ENCODE assay signal across 13 cellular contexts in genomic region chr12:116318738-116319050, GRCh38. TPM values are rescaled to one million over a fixed set of nuclear protein-coding genes. Genes with fewer than 3 reads are reported as not detected.
DNase-seq lines count a peak whose midpoint lies in the region; ATAC-seq, FAIRE-seq and TF ChIP-seq lines count a peak whose summit lies in the region.
"Had no signal": no experiment of that assay in that cellular context is flagged by ENCODE, and none has a peak within 500 bp of the region (broad histone marks: within the 10 kb centered on the region; RNA-seq: fewer than 3 reads in every experiment).

No MANE protein-coding gene starts in this region.

- no peak overlapping the region for H3K4me3 ChIP-seq in H1 (ENCODE audit: extremely low read depth in 1 of 4, insufficient read depth in 2 of 4, low read depth in 3 of 4, low read length in 4 of 4)
- H3K4me3 ChIP-seq in neuronal stem cell (ENCODE audit: low read length in 2 of 2) = no peak overlapping the region
- H3K4me3 ChIP-seq in MM.1S (ENCODE audit: low read length) = no peak overlapping the region

- H3K27ac ChIP-seq in H1 (ENCODE audit: low read depth, low read length) (no peak overlapping the region), neuronal stem cell (replicated peaks; ENCODE audit: low read length) (no peak overlapping the region), MM.1S (ENCODE audit: low read length) (no peak overlapping the region)

- H4K20me1 ChIP-seq in H1 (replicated peaks in 1 of 2; ENCODE audit: control insufficient read depth in 1 of 2, insufficient read depth in 2 of 2, low read length in 2 of 2) (no peaks in the 10 kb centered on the region), MM.1S (ENCODE audit: insufficient read depth, low read length) (no peaks in the 10 kb centered on the region)

- no peak for ATAC-seq in stimulated activated naive CD8-positive, alpha-beta T cell treated with anti-CD3 and anti-CD28 coated beads, Interleukin-15, amount 100 ng/mL, for 72 hours
- ATAC-seq in HG03520 (IDR thresholded peaks at IDR 0.05; ENCODE audit: unreplicated experiment) = no peak

- no peak overlapping the region for H4K91ac ChIP-seq in H1 (replicated peaks; ENCODE audit: insufficient read length, low read length)
- H4K91ac ChIP-seq in neuronal stem cell (ENCODE audit: low read depth, low read length, poor library complexity) = no peak overlapping the region

- FAIRE-seq in H1 (lab: Jason Lieb, UNC) = no peak

- no peaks in the 10 kb centered on the region for H3K9me3 ChIP-seq in H1 (ENCODE audit: insufficient read depth in 2 of 2, low read depth in 1 of 2, low read length in 1 of 2)
- H3K9me3 ChIP-seq in neuronal stem cell (replicated peaks in 1 of 2; ENCODE audit: control insufficient read depth in 2 of 2, insufficient read depth in 1 of 2, low read depth in 1 of 2, low read length in 2 of 2) = no peaks in the 10 kb centered on the region
- no peaks in the 10 kb centered on the region for H3K9me3 ChIP-seq in MM.1S (replicated peaks; ENCODE audit: insufficient read depth, low read length)

- H3K27ac Mint-ChIP-seq in stimulated activated naive CD8-positive, alpha-beta T cell treated with anti-CD3 and anti-CD28 coated beads, Interleukin-15, Interleukin-2, amounts not matched to agents 100 ng/mL and 50 ng/mL, for 24 hours = peak overlapping the region; percentile 72
- H3K27ac Mint-ChIP-seq in stimulated activated naive CD8-positive, alpha-beta T cell treated with anti-CD3 and anti-CD28 coated beads, Interleukin-15, amount 100 ng/mL, for 72 hours = no peak overlapping the region
- H3K27ac Mint-ChIP-seq: activated CD4-positive, alpha-beta memory T cell treated with anti-CD3 and anti-CD28 coated beads for 36 hours had no signal

- H2AFZ ChIP-seq in H1 (ENCODE audit: low read length) (peak overlapping the region; percentile 77; the same call in 1 of the 2 replicates), neuronal stem cell (ENCODE audit: low read length) (no peak overlapping the region), MM.1S (ENCODE audit: low read length) (no peak overlapping the region)

- no peak overlapping the region for H3K56ac ChIP-seq in H1 (replicated peaks; ENCODE audit: insufficient read length, low read depth, low read length)

- no peaks in the 10 kb centered on the region for H3K9me3 Mint-ChIP-seq in stimulated activated naive CD8-positive, alpha-beta T cell treated with anti-CD3 and anti-CD28 coated beads, Interleukin-15, Interleukin-2, amounts not matched to agents 100 ng/mL and 50 ng/mL, for 24 hours
- H3K9me3 Mint-ChIP-seq in stimulated activated naive CD8-positive, alpha-beta T cell treated with anti-CD3 and anti-CD28 coated beads, Interleukin-15, amount 100 ng/mL, for 72 hours = no peaks in the 10 kb centered on the region
- H3K9me3 Mint-ChIP-seq: activated CD4-positive, alpha-beta memory T cell treated with anti-CD3 and anti-CD28 coated beads for 36 hours had no signal

- H3K4me2 ChIP-seq in H1 (ENCODE audit: insufficient read depth in 1 of 2, low read depth in 2 of 2, low read length in 2 of 2) (no peak overlapping the region), neuronal stem cell (ENCODE audit: insufficient read depth, low read length, poor library complexity, severe bottlenecking) (no peak overlapping the region), MM.1S (ENCODE audit: low read depth, low read length) (no peak overlapping the region)

- H3K23ac ChIP-seq in H1 (ENCODE audit: insufficient read length) (no peak overlapping the region), neuronal stem cell (ENCODE audit: low read depth, low read length, poor library complexity) (no peak overlapping the region)

- H3K79me1 ChIP-seq in H1 (ENCODE audit: low read depth, low read length) = no peaks in the 10 kb centered on the region
- H3K79me1 ChIP-seq in neuronal stem cell (ENCODE audit: low read depth, low read length) = no peaks in the 10 kb centered on the region

- H3K4me1 Mint-ChIP-seq in stimulated activated naive CD8-positive, alpha-beta T cell treated with anti-CD3 and anti-CD28 coated beads, Interleukin-15, Interleukin-2, amounts not matched to agents 100 ng/mL and 50 ng/mL, for 24 hours (ENCODE audit: low read depth) = peaks cover 50% of the 10 kb centered on the region
- peaks cover 64% of the 10 kb centered on the region for H3K4me1 Mint-ChIP-seq in stimulated activated naive CD8-positive, alpha-beta T cell treated with anti-CD3 and anti-CD28 coated beads, Interleukin-15, amount 100 ng/mL, for 72 hours

- no peaks in the 10 kb centered on the region for H3K36me3 Mint-ChIP-seq in stimulated activated naive CD8-positive, alpha-beta T cell treated with anti-CD3 and anti-CD28 coated beads, Interleukin-15, Interleukin-2, amounts not matched to agents 100 ng/mL and 50 ng/mL, for 24 hours (ENCODE audit: low read depth)
- H3K36me3 Mint-ChIP-seq: activated CD4-positive, alpha-beta memory T cell treated with anti-CD3 and anti-CD28 coated beads for 36 hours; activated naive CD8-positive, alpha-beta T cell had no signal

- H3K79me2 ChIP-seq in H1 (ENCODE audit: control insufficient read depth in 1 of 2, insufficient read depth in 2 of 2, low read length in 2 of 2) (no peaks in the 10 kb centered on the region), MM.1S (ENCODE audit: low read length) (no peaks in the 10 kb centered on the region)

- TF ChIP-seq POLR2A in H1 (IDR thresholded peaks at IDR 0.05; ENCODE audit: control extremely low read depth in 1 of 2, low read depth in 2 of 2, low read length in 2 of 2) = no peak

- H2BK5ac ChIP-seq in H1 (ENCODE audit: low read depth, low read length) = no peak overlapping the region
- no peak overlapping the region for H2BK5ac ChIP-seq in neuronal stem cell (ENCODE audit: low read length)

- H3K4me1 ChIP-seq in H1 (replicated peaks in 1 of 4; ENCODE audit: control insufficient read depth in 3 of 4, insufficient read depth in 4 of 4, low read length in 3 of 4) (peaks cover 0 to 3% (median under 1%) of the 10 kb centered on the region in 4 experiments; a peak in 3 of 7 replicates), neuronal stem cell (ENCODE audit: control insufficient read depth in 2 of 2, insufficient read depth in 1 of 2, low read depth in 1 of 2, low read length in 2 of 2) (no peaks in the 10 kb centered on the region), MM.1S (ENCODE audit: low read length) (peaks cover 23% of the 10 kb centered on the region)

- H4K5ac ChIP-seq in H1 (ENCODE audit: insufficient read length, low read depth, low read length) = no peak overlapping the region

- DNase-seq in stimulated activated naive CD8-positive, alpha-beta T cell treated with anti-CD3 and anti-CD28 coated beads, Interleukin-15, amount 100 ng/mL, for 72 hours = no peak
- no peak for DNase-seq in H1 (ENCODE audit: low read depth in 1 of 2, low spot score in 2 of 2)
- DNase-seq in neuronal stem cell (ENCODE audit: low spot score) = no peak
- no peak for DNase-seq in MM.1S
- DNase-seq in activated T-cell treated with anti-CD3 and anti-CD28 coated beads, Interleukin-2, amount 50 U/mL, for 48 hours = no peak
- no peak for DNase-seq in retina
- DNase-seq: activated CD4-positive, alpha-beta memory T cell treated with anti-CD3 and anti-CD28 coated beads for 36 hours; DND-41; stimulated activated CD4-positive, alpha-beta T cell treated with anti-CD3 and anti-CD28 coated beads, Interleukin-12 subunit alpha, Interleukin-12 subunit beta, amount 100 ng/mL, for 4 hours; T-helper 1 cell had no signal

- 95% methylated on average over 8 of the region's 8 CpGs; no CpG with 5 or more reads in 1 of the 2 experiments for WGBS in H1 (ENCODE audit: extremely low coverage in 1 of 2, insufficient coverage in 1 of 2, insufficient read length in 1 of 2, insufficient replicate concordance in 2 of 2, low coverage in 1 of 2, low lambda C conversion rate in 2 of 2, missing lambda C conversion rate in 1 of 2), 2 experiments
- WGBS in neuronal stem cell (ENCODE audit: extremely low coverage in 2 of 2, insufficient read length in 2 of 2, insufficient replicate concordance in 1 of 2), 2 donors = no CpG with 5 or more reads among the region's 8 CpGs

- TF ChIP-seq CTCF in H1 (IDR thresholded peaks at IDR 0.05; ENCODE audit: control extremely low read depth in 1 of 3, insufficient read depth in 1 of 3, low read depth in 1 of 3, low read length in 3 of 3) (no peak), MM.1S (IDR thresholded peaks at IDR 0.05; ENCODE audit: low read length) (no peak)

- TF ChIP-seq RAD21 in H1 (IDR thresholded peaks at IDR 0.05 in 1 of 2, conservative IDR thresholded peaks at IDR 0.05 in 1 of 2; ENCODE audit: low read depth in 2 of 2, low read length in 2 of 2) = no peak

- CTCF ChIA-PET in H1 (lab: Charles Lee; ENCODE audit: partially characterized antibody) = interaction anchor here (1.3 kb wide), 1 partner anchor 42 kb away, joined by 3 read pairs; no protein-coding TSS in a partner anchor

- H3K14ac ChIP-seq in H1 (ENCODE audit: insufficient read length) (no peak overlapping the region), neuronal stem cell (ENCODE audit: low read length) (no peak overlapping the region)

- H4K8ac ChIP-seq in H1 (ENCODE audit: extremely low read depth, insufficient read depth, low read length) = no peak overlapping the region
- no peak overlapping the region for H4K8ac ChIP-seq in neuronal stem cell (ENCODE audit: low read depth, low read length)

- no peak for TF ChIP-seq EP300 in H1 (IDR thresholded peaks at IDR 0.05; ENCODE audit: borderline replicate concordance in 1 of 2, low read depth in 2 of 2, low read length in 2 of 2)

- H3K4me3 Mint-ChIP-seq in stimulated activated naive CD8-positive, alpha-beta T cell treated with anti-CD3 and anti-CD28 coated beads, Interleukin-15, Interleukin-2, amounts not matched to agents 100 ng/mL and 50 ng/mL, for 24 hours = peak overlapping the region; percentile 66
- H3K4me3 Mint-ChIP-seq in stimulated activated naive CD8-positive, alpha-beta T cell treated with anti-CD3 and anti-CD28 coated beads, Interleukin-15, amount 100 ng/mL, for 72 hours = peak overlapping the region in 1 of 2 donors; percentile 47
- H3K4me3 Mint-ChIP-seq: activated CD4-positive, alpha-beta memory T cell treated with anti-CD3 and anti-CD28 coated beads for 36 hours had no signal

- no peak overlapping the region for H2BK12ac ChIP-seq in H1 (ENCODE audit: low read depth, low read length)
- H2BK12ac ChIP-seq in neuronal stem cell (ENCODE audit: low read length) = no peak overlapping the region

- H2BK20ac ChIP-seq in H1 (ENCODE audit: low read length) = peak overlapping the region; percentile 7; the same call in 1 of the 2 replicates

- peaks cover 5% of the 10 kb centered on the region for H3K27me3 Mint-ChIP-seq in stimulated activated naive CD8-positive, alpha-beta T cell treated with anti-CD3 and anti-CD28 coated beads, Interleukin-15, Interleukin-2, amounts not matched to agents 100 ng/mL and 50 ng/mL, for 24 hours
- no peaks in the 10 kb centered on the region for H3K27me3 Mint-ChIP-seq in stimulated activated naive CD8-positive, alpha-beta T cell treated with anti-CD3 and anti-CD28 coated beads, Interleukin-15, amount 100 ng/mL, for 72 hours
- H3K27me3 Mint-ChIP-seq: activated CD4-positive, alpha-beta memory T cell treated with anti-CD3 and anti-CD28 coated beads for 36 hours; activated naive CD8-positive, alpha-beta T cell had no signal

- H2BK15ac ChIP-seq in H1 (ENCODE audit: low read length) (no peak overlapping the region), neuronal stem cell (ENCODE audit: low read length) (no peak overlapping the region)

- no peaks in the 10 kb centered on the region for H3K9me2 ChIP-seq in MM.1S (replicated peaks; ENCODE audit: insufficient read depth, low read length)

- POLR2A ChIA-PET in H1 (lab: Charles Lee; ENCODE audit: partially characterized antibody) = interaction anchor here (1.1 to 1.3 kb wide), 2 partner anchors 10 to 23 kb away, joined by 3 to 6 read pairs; no protein-coding TSS in a partner anchor

- H3K18ac ChIP-seq in H1 (ENCODE audit: extremely low read depth, low read length) = no peak overlapping the region
- no peak overlapping the region for H3K18ac ChIP-seq in neuronal stem cell (ENCODE audit: low read length)

- H3K27me3 ChIP-seq in H1 (replicated peaks in 1 of 4; ENCODE audit: control insufficient read depth in 3 of 4, extremely low read depth in 1 of 4, insufficient read depth in 3 of 4, low read length in 3 of 4) (no peaks in the 10 kb centered on the region), neuronal stem cell (ENCODE audit: control insufficient read depth in 3 of 3, insufficient read depth in 3 of 3, low read depth in 1 of 3, low read length in 3 of 3) (peaks cover 0 to 6% (median 0%) of the 10 kb centered on the region in 3 experiments), MM.1S (replicated peaks; ENCODE audit: insufficient read depth, low read length) (no peaks in the 10 kb centered on the region)

- H3K36me3 ChIP-seq in H1 (ENCODE audit: control insufficient read depth in 2 of 4, insufficient read depth in 4 of 4, low read length in 3 of 4) (no peaks in the 10 kb centered on the region), neuronal stem cell (replicated peaks in 1 of 2; ENCODE audit: control insufficient read depth in 2 of 2, insufficient read depth in 2 of 2, low read length in 2 of 2) (no peaks in the 10 kb centered on the region), MM.1S (replicated peaks; ENCODE audit: insufficient read depth, low read length) (no peaks in the 10 kb centered on the region)

- H2AK5ac ChIP-seq in H1 (ENCODE audit: low read depth, low read length) (0 out of 2 replicates have a peak overlapping the region, but pooled peaks have one; percentile 6), neuronal stem cell (ENCODE audit: low read depth, low read length) (peak overlapping the region; percentile 53)

- H3K23me2 ChIP-seq in H1 (ENCODE audit: low read depth, low read length) = no peaks in the 10 kb centered on the region; the same call in 1 of the 2 replicates

- H2BK120ac ChIP-seq in H1 (replicated peaks; ENCODE audit: low read depth, low read length) = no peak overlapping the region
- no peak overlapping the region for H2BK120ac ChIP-seq in neuronal stem cell (ENCODE audit: low read depth, low read length)

- H3K4ac ChIP-seq in H1 (replicated peaks; ENCODE audit: insufficient read length, low read depth, low read length) = no peak overlapping the region
- no peak overlapping the region for H3K4ac ChIP-seq in neuronal stem cell (ENCODE audit: low read length)

- H3K9ac ChIP-seq in H1 (replicated peaks in 1 of 4; ENCODE audit: extremely low read depth in 1 of 4, low read depth in 3 of 4, low read length in 3 of 4) = no peak overlapping the region
- H3K9ac ChIP-seq in neuronal stem cell (ENCODE audit: low read depth, low read length, poor library complexity) = no peak overlapping the region
- H3K9ac ChIP-seq in MM.1S (ENCODE audit: low read length) = no peak overlapping the region

- H3F3A ChIP-seq in MM.1S (ENCODE audit: insufficient read depth, low read length) = peaks cover 3% of the 10 kb centered on the region; the same call in 1 of the 2 replicates

RNA-seq across cellular contexts. Expression of gene MED13L, which starts 41.2 kb away (rescaled TPM):
- total RNA-seq in H1 (2021; fragmentation: NEBNext Ultra II Directional; extraction: Animal tissue kit (Norgen Biotek cat#: 25700)) = 49.0 and 51.7 TPM in 2 replicates
- polyA plus RNA-seq in H1 (2011; rRNA removed) = 14.7 and 15.9 TPM in 2 replicates
- polyA plus RNA-seq in H1 (2011; cell fraction: cytosol; rRNA removed) = 16.0 TPM
- polyA plus RNA-seq in H1 (2011; cell fraction: nucleus; rRNA removed) = 42.0 TPM
- 12.7 to 18.3 TPM (median 15.3 TPM) in 4 replicates for polyA plus RNA-seq in H1 (2012, experiment 1 of 2)
- polyA plus RNA-seq in H1 (2012, experiment 2 of 2) = 1.4 TPM
- polyA plus RNA-seq in H1 (2013, experiment 1 of 2) = 13.5 TPM
- polyA plus RNA-seq in H1 (2013, experiment 2 of 2) = 12.2 TPM
- polyA minus RNA-seq in H1 (2011; rRNA and poly(A)+ RNA removed) = 108 and 121 TPM in 2 replicates
- 37.8 TPM for polyA minus RNA-seq in H1 (2011; cell fraction: cytosol; rRNA and poly(A)+ RNA removed)
- polyA minus RNA-seq in H1 (2011; cell fraction: nucleus; rRNA and poly(A)+ RNA removed) = 231 TPM
- 32.5 TPM for polyA plus RNA-seq in neuronal stem cell (2013, experiment 1 of 2)
- polyA plus RNA-seq in neuronal stem cell (2013, experiment 2 of 2) = 31.8 TPM
